In the genomic region with DNA sequence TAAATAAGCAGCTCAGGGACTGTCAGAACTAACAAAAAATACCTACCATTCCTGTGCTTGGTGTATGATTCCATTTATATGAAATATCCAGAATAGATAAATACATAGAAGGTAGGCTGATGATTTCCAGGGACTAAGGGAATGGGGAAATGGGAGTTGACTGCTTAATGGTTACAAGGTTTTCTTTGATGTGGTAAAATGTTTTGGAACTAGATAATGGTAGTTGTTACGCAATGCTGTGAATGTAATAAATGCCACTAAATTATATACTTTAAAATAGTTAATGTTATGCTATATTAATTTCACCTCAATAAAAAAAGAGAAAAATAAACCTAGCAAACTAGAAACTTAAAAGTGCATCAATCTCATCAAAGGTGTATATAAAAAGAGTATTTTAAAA, we compare ENCODE assay signal across 24 cellular contexts. TPM values are rescaled to one million over a fixed set of nuclear protein-coding genes. Genes with fewer than 3 reads are reported as not detected.
DNase-seq lines count a peak whose midpoint lies in the region; FAIRE-seq and TF ChIP-seq lines count a peak whose summit lies in the region.
"Had no signal": no experiment of that assay in that cellular context is flagged by ENCODE, and none has a peak within 500 bp of the region (broad histone marks: within the 10 kb centered on the region; RNA-seq: fewer than 3 reads in every experiment).

No MANE protein-coding gene starts in this region.

- H3K4me1 ChIP-seq in right atrium auricular region: no peaks in the 10 kb centered on the region
- H3K4me1 ChIP-seq: BLaER1, Peyer's patch, SJSA1 had no signal

- no peaks in the 10 kb centered on the region for H3K27me3 ChIP-seq in right atrium auricular region
- H3K27me3 ChIP-seq: BLaER1, MG63, Peyer's patch, SJSA1 had no signal

- no peaks in the 10 kb centered on the region for H3K36me3 ChIP-seq in right atrium auricular region
- H3K36me3 ChIP-seq: Peyer's patch, SJSA1 had no signal

- TF ChIP-seq EP300 in Ishikawa (IDR thresholded peaks at IDR 0.05; ENCODE audit: borderline replicate concordance): no peak

- TF ChIP-seq CTCF in right atrium auricular region (IDR thresholded peaks at IDR 0.05): no peak

- no peak overlapping the region for H3K27ac ChIP-seq in right atrium auricular region
- H3K27ac ChIP-seq: BLaER1, HL-60, Peyer's patch, SJSA1 had no signal

- no peak for TF ChIP-seq RAD21 in Ishikawa (IDR thresholded peaks at IDR 0.05; ENCODE audit: low read depth)

- H3K9me3 ChIP-seq in right atrium auricular region: peaks cover 10 to 34% of the 10 kb centered on the region in 2 donors

- H3K4me3 ChIP-seq in right atrium auricular region: no peak overlapping the region
- H3K4me3 ChIP-seq: BLaER1, MG63, Peyer's patch, SJSA1 had no signal

- peak; percentile 95 for FAIRE-seq in endometrium (lab: Jason Lieb, UNC)
- FAIRE-seq: H54 had no signal

- peak; percentile 84 for DNase-seq in OCI-M1 (lab: John Stamatoyannopoulos, UW)
- DNase-seq in renal cortical epithelial cell (ENCODE audit: low read depth): peak; percentile 38
- DNase-seq in right atrium auricular region (ENCODE audit: low spot score): no peak
- DNase-seq in AML-193 (lab: John Stamatoyannopoulos, UW): no peak
- no peak for DNase-seq in NCI-H2081 treated with DMSO at 0.1 percent for 48 hours (lab: John Stamatoyannopoulos, UW)
- DNase-seq: CD4-positive, alpha-beta T cell; COR-L47; DMS79; HFFc6; Karpas-422; MG63; NCI-H1092 treated with DMSO at 0.1 percent for 48 hours; NCI-H1436 treated with DMSO at 0.1 percent for 48 hours; NCI-H1930; NCI-H2227 treated with DMSO at 0.1 percent for 48 hours; NCI-H510A treated with DMSO at 0.1 percent for 48 hours; NCI-H748 treated with DMSO at 0.1 percent for 48 hours; Peyer's patch had no signal

TF ChIP-seq in Ishikawa, 13 proteins besides CTCF, POLR2A, EP300 and RAD21:
- peak; percentile 37; the same call in 1 of the 2 replicates for TF ChIP-seq CEBPB (IDR thresholded peaks at IDR 0.05)
- TF ChIP-seq CREB1 (IDR thresholded peaks at IDR 0.05; ENCODE audit: low read depth): no peak
- TF ChIP-seq, protein P1, sequence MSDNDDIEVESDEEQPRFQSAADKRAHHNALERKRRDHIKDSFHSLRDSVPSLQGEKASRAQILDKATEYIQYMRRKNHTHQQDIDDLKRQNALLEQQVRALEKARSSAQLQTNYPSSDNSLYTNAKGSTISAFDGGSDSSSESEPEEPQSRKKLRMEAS (IDR thresholded peaks at IDR 0.05): no peak

RNA-seq across cellular contexts. Expression of a gene that starts 41.1 kb away (rescaled TPM):
- total RNA-seq in renal cortical epithelial cell (10.2 and 10.8 TPM in 2 replicates), right atrium auricular region (10 to 100 TPM; 13.0 to 16.6 TPM)

Comparison
In these comparisons a context has a peak if more than half of its experiments do, and no peak if none do; other contexts are left out.
1. DNase-seq: peak in OCI-M1 (single experiment) and renal cortical epithelial cell (single experiment); none in right atrium auricular region (single experiment), AML-193 (0 of 2) and NCI-H2081 treated with DMSO at 0.1 percent for 48 hours (single experiment).